In genomic region chr1:209659909-209660308, GRCh38 we compare ENCODE assay signal across 8 cellular contexts. TPM values are rescaled to one million over a fixed set of nuclear protein-coding genes. Genes with fewer than 3 reads are reported as not detected.
DNase-seq lines count a peak whose midpoint lies in the region; ATAC-seq, FAIRE-seq and TF ChIP-seq lines count a peak whose summit lies in the region.

No MANE protein-coding gene starts in this region.

- DNase-seq in ELR (ENCODE audit: low read depth) = peak; percentile 85
- DNase-seq in bronchial epithelial cell (ENCODE audit: low read depth) = peak; percentile 77
- no peak for DNase-seq in effector CD4-positive, alpha-beta T cell
- no peak for DNase-seq in chondrocyte (ENCODE audit: low spot score)
- DNase-seq in coronary artery (ENCODE audit: low spot score) = no peak
- no peak for DNase-seq in DMS 273 treated with DMSO at 0.1 percent for 48 hours (lab: John Stamatoyannopoulos, UW)

- no peaks in the 10 kb centered on the region for H3K36me3 Mint-ChIP-seq in chondrocyte (ENCODE audit: low read depth)

- H3K27me3 Mint-ChIP-seq in chondrocyte (ENCODE audit: low read depth) = peaks cover 7% of the 10 kb centered on the region

- TF ChIP-seq CTCF in bronchial epithelial cell (IDR thresholded peaks at IDR 0.05; ENCODE audit: insufficient read depth, low read length, severe bottlenecking) (no peak), chondrocyte (IDR thresholded peaks at IDR 0.05) (no peak), coronary artery (IDR thresholded peaks at IDR 0.05) (no peak)

- ATAC-seq in GM19438 (IDR thresholded peaks at IDR 0.05; ENCODE audit: low read depth, unreplicated experiment) (peak; percentile 73), HG03469 (IDR thresholded peaks at IDR 0.05; ENCODE audit: unreplicated experiment) (peak; percentile 64)

- no peaks in the 10 kb centered on the region for H3K36me3 ChIP-seq in bronchial epithelial cell (ENCODE audit: control insufficient read depth, insufficient read depth, low read length)

- H3K9me3 Mint-ChIP-seq in chondrocyte (ENCODE audit: low read depth) = no peaks in the 10 kb centered on the region

- FAIRE-seq in bronchial epithelial cell (lab: Jason Lieb, UNC) = no peak

- H3K4me1 Mint-ChIP-seq in chondrocyte (ENCODE audit: low read depth) = no peaks in the 10 kb centered on the region

- no peak overlapping the region for H3K27ac Mint-ChIP-seq in chondrocyte (ENCODE audit: unreplicated experiment)

- H3K27ac ChIP-seq in coronary artery = no peak overlapping the region

- H3K4me3 ChIP-seq in bronchial epithelial cell (ENCODE audit: low read depth, low read length) (no peak overlapping the region), coronary artery (no peak overlapping the region)

- no peak overlapping the region for H3K4me3 Mint-ChIP-seq in chondrocyte (ENCODE audit: unreplicated experiment)

- H3K27me3 ChIP-seq in bronchial epithelial cell (ENCODE audit: control insufficient read depth, insufficient read depth, low read length) = no peaks in the 10 kb centered on the region

RNA-seq across cellular contexts. Expression of gene LAMB3, which starts 7.7 kb away (rescaled TPM):
- total RNA-seq in bronchial epithelial cell (1,162 and 3,106 TPM in 2 replicates), chondrocyte (5.5 to 6.5 TPM (median 6.3 TPM) in 3 replicates)

RNA-seq across cellular contexts. Expression of gene G0S2, which starts 15.3 kb away (rescaled TPM):
- total RNA-seq in bronchial epithelial cell (301 and 418 TPM in 2 replicates), chondrocyte (0.65 to 1.0 TPM (median 0.69 TPM) in 3 replicates)

RNA-seq across cellular contexts. Expression of gene HSD11B1, which starts 44.7 kb away (rescaled TPM):
- total RNA-seq in bronchial epithelial cell (4.1 and 10.5 TPM in 2 replicates), chondrocyte (not detected in 3 replicates)

Comparison
In these comparisons a context has a peak if more than half of its experiments do, and no peak if none do; other contexts are left out.
1. DNase-seq: peak in ELR (single experiment) and bronchial epithelial cell (single experiment); none in effector CD4-positive, alpha-beta T cell (single experiment), chondrocyte (single experiment), coronary artery (single experiment) and DMS 273 treated with DMSO at 0.1 percent for 48 hours (single experiment).
2. RNA of gene LAMB3, which starts 7.7 kb away (total RNA-seq): 1,162 to 3,106 TPM in bronchial epithelial cell; 5.5 to 6.5 TPM in chondrocyte; every median in the first group is over 100 times any median in the second.
3. RNA of gene G0S2, which starts 15.3 kb away (total RNA-seq): 301 to 418 TPM in bronchial epithelial cell; 0.65 to 1.0 TPM in chondrocyte; every median in the first group is over 100 times any median in the second.